24 cellular contexts compared by ENCODE assay signal in the genomic region with DNA sequence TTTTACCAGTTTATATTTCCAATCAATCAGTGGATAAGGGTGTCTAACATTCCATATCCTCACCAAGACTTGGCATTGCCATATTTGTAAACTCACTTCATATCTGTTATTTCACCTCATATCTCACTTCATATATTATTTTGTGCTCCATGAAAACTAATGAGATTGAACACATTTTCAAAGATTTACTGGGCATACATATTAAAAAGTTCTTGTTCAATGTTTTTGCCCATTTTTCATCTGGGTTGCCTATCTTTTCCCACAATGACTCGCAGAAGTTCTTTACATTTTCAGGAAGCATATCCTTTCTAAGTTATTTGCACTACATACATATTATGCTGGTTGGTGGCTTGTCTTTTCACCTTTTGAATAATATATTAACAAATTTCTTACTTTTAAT.
"Had no signal": no experiment of that assay in that cellular context is flagged by ENCODE, and none has a peak within 500 bp of the region (broad histone marks: within the 10 kb centered on the region; RNA-seq: fewer than 3 reads in every experiment).

No MANE protein-coding gene starts in this region.

- H3K4me3 ChIP-seq: Peyer's patch, SJCRH30 had no signal

- H3K27me3 ChIP-seq: Peyer's patch, SJCRH30 had no signal

- H3K27ac ChIP-seq: Peyer's patch, RWPE1, SJCRH30 had no signal

- H3K27me3 Mint-ChIP-seq: activated CD4-positive, alpha-beta T cell treated with anti-CD3 and anti-CD28 coated beads, Interleukin-2, amount 10 ng/mL, durations not matched to agents 24 days and 14 days; activated CD8-positive, alpha-beta memory T cell treated with anti-CD3 and anti-CD28 coated beads, Interleukin-2, amount 10 ng/mL, durations not matched to agents 7 days and 5 days; activated naive CD4-positive, alpha-beta T cell treated with anti-CD3 and anti-CD28 coated beads, Interleukin-2, amount 50 U/mL, for 24 hours; activated T-cell treated with anti-CD3 and anti-CD28 coated beads, Interleukin-2, amount 50 U/mL, for 24 hours; central memory CD8-positive, alpha-beta T cell had no signal

- H3K4me3 Mint-ChIP-seq: activated CD4-positive, alpha-beta T cell treated with anti-CD3 and anti-CD28 coated beads, Interleukin-2, amount 10 ng/mL, durations not matched to agents 24 days and 14 days; activated CD8-positive, alpha-beta memory T cell treated with anti-CD3 and anti-CD28 coated beads, Interleukin-2, amount 10 ng/mL, durations not matched to agents 7 days and 5 days; activated naive CD4-positive, alpha-beta T cell treated with anti-CD3 and anti-CD28 coated beads, Interleukin-2, amount 50 U/mL, for 24 hours; activated T-cell treated with anti-CD3 and anti-CD28 coated beads, Interleukin-2, amount 50 U/mL, for 24 hours; activated T-helper 1 cell treated with anti-CD3 and anti-CD28 coated beads, Interleukin-12 subunit alpha, Interleukin-12 subunit beta, Interleukin-2, Interleukin-4 antibody, amounts not matched to agents 30 ng/mL and 10 ng/mL and 1 ng/mL, durations not matched to agents 14 hours and 24 hours and 36 hours; brain; central memory CD8-positive, alpha-beta T cell; T-helper 1 cell treated with Interleukin-12 subunit alpha and Interleukin-12 subunit beta and Interleukin-4 antibody, amounts not matched to agents 30 μg/mL and 1 μg/mL, for 36 hours had no signal

- H3K4me1 ChIP-seq: Peyer's patch, SJCRH30 had no signal

- H3K27ac Mint-ChIP-seq: activated CD4-positive, alpha-beta T cell treated with anti-CD3 and anti-CD28 coated beads, Interleukin-2, amount 10 ng/mL, durations not matched to agents 24 days and 14 days; activated CD8-positive, alpha-beta memory T cell treated with anti-CD3 and anti-CD28 coated beads, Interleukin-2, amount 10 ng/mL, durations not matched to agents 7 days and 5 days; activated naive CD4-positive, alpha-beta T cell treated with anti-CD3 and anti-CD28 coated beads, Interleukin-2, amount 50 U/mL, for 24 hours; activated T-cell treated with anti-CD3 and anti-CD28 coated beads, Interleukin-2, amount 50 U/mL, for 24 hours; activated T-helper 1 cell treated with anti-CD3 and anti-CD28 coated beads, Interleukin-12 subunit alpha, Interleukin-12 subunit beta, Interleukin-2, Interleukin-4 antibody, amounts not matched to agents 30 ng/mL and 10 ng/mL and 1 ng/mL, durations not matched to agents 14 hours and 24 hours and 36 hours; brain; T-helper 1 cell treated with Interleukin-12 subunit alpha and Interleukin-12 subunit beta and Interleukin-4 antibody, amounts not matched to agents 30 μg/mL and 1 μg/mL, for 36 hours had no signal

- H3K4me1 Mint-ChIP-seq: activated CD4-positive, alpha-beta T cell treated with anti-CD3 and anti-CD28 coated beads, Interleukin-2, amount 10 ng/mL, durations not matched to agents 24 days and 14 days; activated CD8-positive, alpha-beta memory T cell treated with anti-CD3 and anti-CD28 coated beads, Interleukin-2, amount 10 ng/mL, durations not matched to agents 7 days and 5 days; brain; central memory CD8-positive, alpha-beta T cell had no signal

- ATAC-seq: activated CD8-positive, alpha-beta memory T cell treated with anti-CD3 and anti-CD28 coated beads, Interleukin-2, amount 10 ng/mL, durations not matched to agents 7 days and 5 days had no signal

- DNase-seq: activated CD4-positive, alpha-beta T cell treated with anti-CD3 and anti-CD28 coated beads, Interleukin-2, amount 10 ng/mL, durations not matched to agents 24 days and 14 days; activated CD4-positive, alpha-beta T cell treated with anti-CD3 and anti-CD28 coated beads, Interleukin-2, amount 50 U/mL, for 48 hours; activated CD4-positive, CD25-positive, alpha-beta regulatory T cell treated with anti-CD3 and anti-CD28 coated beads, Interleukin-2, amount 50 U/mL, for 72 hours; activated CD8-positive, alpha-beta memory T cell treated with anti-CD3 and anti-CD28 coated beads, Interleukin-2, amount 10 ng/mL, durations not matched to agents 7 days and 5 days; activated effector memory CD4-positive, alpha-beta T cell treated with Interleukin-2 at 50 U/mL for 16 hours; activated naive CD4-positive, alpha-beta T cell; activated T-cell treated with anti-CD3 and anti-CD28 coated beads, Interleukin-2, amount 50 U/mL, for 24 hours; amygdala; Kasumi-1; NCI-H1048; NCI-H1417; NCI-H1930; NCI-H510A treated with DMSO at 0.1 percent for 48 hours; NCI-H69; NK-92 treated with Interleukin-12 subunit alpha and Interleukin-12 subunit beta, amount 100 ng/mL, for 24 hours; Peyer's patch; Right ventricle myocardium superior; SJCRH30 had no signal
